In the genomic region with DNA sequence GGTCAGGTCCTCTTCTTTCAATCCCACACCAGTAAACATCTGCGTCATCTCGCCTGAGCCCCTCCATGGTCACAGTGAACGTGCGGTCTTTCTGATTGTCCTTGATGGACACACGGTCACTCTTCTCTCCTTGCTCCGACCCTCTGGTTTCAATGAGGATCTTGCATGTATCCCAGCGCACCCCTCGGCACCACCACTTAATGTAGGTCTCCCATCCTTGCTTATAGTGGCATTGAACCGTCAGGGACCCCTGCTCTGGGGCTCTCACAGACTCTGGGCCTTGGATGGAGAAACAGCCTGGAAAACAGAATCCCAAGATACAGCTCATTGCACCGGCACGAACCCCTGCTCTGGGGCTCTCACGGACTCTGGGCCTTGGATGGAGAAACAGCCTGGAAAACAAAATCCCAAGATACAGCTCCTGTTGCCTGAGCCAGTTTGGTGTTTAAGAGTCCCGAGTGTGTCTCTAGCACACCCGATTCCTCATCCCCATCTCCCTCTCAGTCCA, we compare ENCODE assay signal across 19 cellular contexts. TPM values are rescaled to one million over a fixed set of nuclear protein-coding genes. Genes with fewer than 3 reads are reported as not detected.
DNase-seq lines count a peak whose midpoint lies in the region; ATAC-seq and TF ChIP-seq lines count a peak whose summit lies in the region.
"Had no signal": no experiment of that assay in that cellular context is flagged by ENCODE, and none has a peak within 500 bp of the region (broad histone marks: within the 10 kb centered on the region; RNA-seq: fewer than 3 reads in every experiment).

No MANE protein-coding gene starts in this region.

- no TSS peak for BruUV-seq in MCF 10A (replicated peaks; lab: Mats Ljungman, UMichigan)
- no TSS peak for BruUV-seq in Calu3 (replicated peaks; lab: Mats Ljungman, UMichigan)

- intact Hi-C loops in breast epithelium (cut with DNase I; ENCODE audit: low total_unique reads) (no loop called here), MCF 10A (cut with micrococcal nuclease) (no loop called here), lower leg skin (cut with DNase I; ENCODE audit: low total_unique reads) (no loop called here), Calu3 (cut with micrococcal nuclease; ENCODE audit: unreplicated experiment) (no loop called here)

- POLR2A ChIA-PET in MCF 10A (lab: Yijun Ruan, JAX) (no interaction called here), HEK293T (lab: Yijun Ruan, JAX) (no interaction called here)

- H3K27me3 Mint-ChIP-seq in MCF 10A (ENCODE audit: insufficient read depth, unreplicated experiment) (peaks cover 74% of the 10 kb centered on the region), Calu3 (ENCODE audit: unreplicated experiment) (peaks cover 100% of the 10 kb centered on the region)
- H3K27me3 Mint-ChIP-seq in natural killer cell treated with Interleukin-12 subunit alpha and Interleukin-12 subunit beta and Interleukin-15 and Interleukin-18, amount 100 ng/mL, for 72 hours: no peaks in the 10 kb centered on the region

- H3K36me3 Mint-ChIP-seq in MCF 10A (ENCODE audit: insufficient read depth, unreplicated experiment) (no peaks in the 10 kb centered on the region), Calu3 (ENCODE audit: insufficient read depth, unreplicated experiment) (no peaks in the 10 kb centered on the region)
- H3K36me3 Mint-ChIP-seq in natural killer cell treated with Interleukin-12 subunit alpha and Interleukin-12 subunit beta and Interleukin-15 and Interleukin-18, amount 100 ng/mL, for 72 hours: no peaks in the 10 kb centered on the region
- H3K36me3 Mint-ChIP-seq: CD4-positive, CD25-positive, alpha-beta regulatory T cell had no signal

- no peaks in the 10 kb centered on the region for H3K4me1 ChIP-seq in breast epithelium
- H3K4me1 ChIP-seq in suprapubic skin: no peaks in the 10 kb centered on the region
- H3K4me1 ChIP-seq: Caco-2 had no signal

- no peak overlapping the region for H3K27ac Mint-ChIP-seq in MCF 10A (ENCODE audit: low read depth, unreplicated experiment)
- no peak overlapping the region for H3K27ac Mint-ChIP-seq in Calu3 (ENCODE audit: unreplicated experiment)
- H3K27ac Mint-ChIP-seq in natural killer cell treated with Interleukin-12 subunit alpha and Interleukin-12 subunit beta and Interleukin-15 and Interleukin-18, amount 100 ng/mL, for 72 hours: no peak overlapping the region

- no peak for ATAC-seq in natural killer cell treated with Interleukin-12 subunit alpha and Interleukin-12 subunit beta and Interleukin-15 and Interleukin-18, amount 100 ng/mL, for 72 hours
- ATAC-seq: HCT116, K562 had no signal

- 87 to 92% methylated on average over 14 of the region's 14 CpGs for WGBS in lower leg skin, 2 donors
- 91% methylated on average over 14 of the region's 14 CpGs for WGBS in suprapubic skin

- TF ChIP-seq POLR2A in breast epithelium (IDR thresholded peaks at IDR 0.05): no peak
- no peak for TF ChIP-seq POLR2A in lower leg skin (IDR thresholded peaks at IDR 0.05)
- no peak for TF ChIP-seq POLR2A in suprapubic skin (IDR thresholded peaks at IDR 0.05)

- CTCF ChIA-PET in MCF 10A (lab: Yijun Ruan, JAX) (interaction anchor here (0.7 kb wide), 2 partner anchors 26 to 224 kb away, joined by 3 to 4 read pairs; no protein-coding TSS in a partner anchor), HEK293T (lab: Yijun Ruan, JAX) (no interaction called here), Calu3 (lab: Charles Lee) (no interaction called here)

- H3K9me3 Mint-ChIP-seq in MCF 10A (ENCODE audit: unreplicated experiment) (no peaks in the 10 kb centered on the region), Calu3 (ENCODE audit: low read depth, unreplicated experiment) (no peaks in the 10 kb centered on the region)
- no peaks in the 10 kb centered on the region for H3K9me3 Mint-ChIP-seq in natural killer cell treated with Interleukin-12 subunit alpha and Interleukin-12 subunit beta and Interleukin-15 and Interleukin-18, amount 100 ng/mL, for 72 hours

- no peak for TF ChIP-seq EP300 in suprapubic skin (IDR thresholded peaks at IDR 0.05)

- no peak for TF ChIP-seq CTCF in breast epithelium (IDR thresholded peaks at IDR 0.05)
- no peak for TF ChIP-seq CTCF in MCF 10A (IDR thresholded peaks at IDR 0.05; ENCODE audit: unreplicated experiment)
- no peak for TF ChIP-seq CTCF in lower leg skin (IDR thresholded peaks at IDR 0.05)
- TF ChIP-seq CTCF in suprapubic skin (IDR thresholded peaks at IDR 0.05): no peak
- no peak for TF ChIP-seq CTCF in Calu3 (IDR thresholded peaks at IDR 0.05; ENCODE audit: unreplicated experiment)

- no peaks in the 10 kb centered on the region for H3K36me3 ChIP-seq in breast epithelium
- H3K36me3 ChIP-seq in suprapubic skin: no peaks in the 10 kb centered on the region

- DNase-seq in breast epithelium (ENCODE audit: low spot score in 2 of 2) (peak; percentile 10 to 14), MCF 10A (ENCODE audit: unreplicated experiment) (no peak), HEK293T (ENCODE audit: extremely low spot score) (peak; percentile 5), lower leg skin (ENCODE audit: low spot score in 2 of 2) (peak; percentile 9 to 50), suprapubic skin (ENCODE audit: low spot score in 2 of 2) (peak; percentile 24 to 45), KG1 (lab: John Stamatoyannopoulos, UW) (no peak), Calu3 (no peak)
- no peak for DNase-seq in natural killer cell treated with Interleukin-12 subunit alpha and Interleukin-12 subunit beta and Interleukin-15 and Interleukin-18, amount 100 ng/mL, for 72 hours (ENCODE audit: low spot score)
- DNase-seq: Caco-2; CD4-positive, CD25-positive, alpha-beta regulatory T cell; NCI-H1417 treated with DMSO at 0.1 percent for 48 hours; NCI-H1930; NCI-H526 treated with DMSO at 0.1 percent for 48 hours; SIG-M5 had no signal

- H3K27ac ChIP-seq in breast epithelium: no peak overlapping the region
- H3K27ac ChIP-seq in suprapubic skin: no peak overlapping the region

- H3K9me3 ChIP-seq in breast epithelium (peaks cover 9 to 11% of the 10 kb centered on the region in 2 donors), suprapubic skin (no peaks in the 10 kb centered on the region)
- H3K9me3 ChIP-seq: Caco-2 had no signal

- H3K4me3 Mint-ChIP-seq in MCF 10A (ENCODE audit: unreplicated experiment) (no peak overlapping the region), Calu3 (ENCODE audit: low read depth, unreplicated experiment) (no peak overlapping the region)
- no peak overlapping the region for H3K4me3 Mint-ChIP-seq in natural killer cell treated with Interleukin-12 subunit alpha and Interleukin-12 subunit beta and Interleukin-15 and Interleukin-18, amount 100 ng/mL, for 72 hours
- H3K4me3 Mint-ChIP-seq: CD4-positive, CD25-positive, alpha-beta regulatory T cell had no signal

- H3K4me1 Mint-ChIP-seq in MCF 10A (ENCODE audit: insufficient read depth, unreplicated experiment) (peaks cover 3% of the 10 kb centered on the region), Calu3 (ENCODE audit: low read depth, unreplicated experiment) (no peaks in the 10 kb centered on the region)
- H3K4me1 Mint-ChIP-seq in natural killer cell treated with Interleukin-12 subunit alpha and Interleukin-12 subunit beta and Interleukin-15 and Interleukin-18, amount 100 ng/mL, for 72 hours (ENCODE audit: low read depth in 2 of 2): peaks cover 10 to 49% of the 10 kb centered on the region in 2 donors
- H3K4me1 Mint-ChIP-seq: CD4-positive, CD25-positive, alpha-beta regulatory T cell had no signal

- H3K4me3 ChIP-seq in breast epithelium (no peak overlapping the region), lower leg skin (ENCODE audit: low read depth, poor library complexity, severe bottlenecking) (no peak overlapping the region), suprapubic skin (no peak overlapping the region)
- H3K4me3 ChIP-seq: K562 had no signal

- H3K27me3 ChIP-seq in breast epithelium (peaks cover 0 to 8% of the 10 kb centered on the region in 2 donors), suprapubic skin (peaks cover 2% of the 10 kb centered on the region)

TF ChIP-seq in HEK293T, 16 proteins besides CTCF, POLR2A, EP300 and RAD21 (continues in another document):
- TF ChIP-seq SP1 (IDR thresholded peaks at IDR 0.05): no peak
- TF ChIP-seq BHLHE40 (IDR thresholded peaks at IDR 0.05; ENCODE audit: borderline replicate concordance): no peak
- no peak for TF ChIP-seq NFRKB (IDR thresholded peaks at IDR 0.05)
- TF ChIP-seq ZNF384 (IDR thresholded peaks at IDR 0.05): no peak
- TF ChIP-seq L3MBTL2 (conservative IDR thresholded peaks at IDR 0.05): no peak
- TF ChIP-seq LEF1 (IDR thresholded peaks at IDR 0.05; ENCODE audit: borderline replicate concordance): no peak

RNA-seq across cellular contexts. Expression of a gene that starts 5.4 kb away (rescaled TPM):
- total RNA-seq in breast epithelium (under 1 TPM in 2 of 3 donors, not detected in 1; 0.32 to 0.88 TPM), MCF 10A (2022) (not detected in 2 replicates), lower leg skin (1 to 10 TPM in 1 of 4 donors, under 1 TPM in 2, not detected in 1; 0.12 to 1.3 (median 0.55) TPM), suprapubic skin (not detected), Calu3 (2022) (not detected in 2 replicates)
- under 1 TPM; 0.17 to 0.39 TPM for total RNA-seq in natural killer cell treated with Interleukin-12 subunit alpha and Interleukin-12 subunit beta and Interleukin-15 and Interleukin-18, amount 100 ng/mL, for 72 hours
- total RNA-seq: A673; Caco-2; CD4-positive, CD25-positive, alpha-beta regulatory T cell; K562; OCI-LY7; RPMI7951 had no signal

RNA-seq across cellular contexts. Expression of a gene that starts 20.1 kb away (rescaled TPM):
- total RNA-seq in breast epithelium (1 to 10 TPM in 1 of 3 donors, under 1 TPM in 2; 0.33 to 2.1 (median 0.59) TPM), MCF 10A (2022) (not detected in 2 replicates), lower leg skin (1 to 10 TPM in 2 of 4 donors, under 1 TPM in 2; 0.15 to 1.5 (median 0.75) TPM), suprapubic skin (under 1 TPM; 0.31 to 0.80 (median 0.53) TPM), Calu3 (2022) (not detected in 2 replicates)
- 1 to 10 TPM; 1.5 to 5.8 TPM for total RNA-seq in natural killer cell treated with Interleukin-12 subunit alpha and Interleukin-12 subunit beta and Interleukin-15 and Interleukin-18, amount 100 ng/mL, for 72 hours
- total RNA-seq: A673; Caco-2; CD4-positive, CD25-positive, alpha-beta regulatory T cell; K562; OCI-LY7; RPMI7951 had no signal

RNA-seq across cellular contexts. Expression of a gene that starts 41.5 kb away (rescaled TPM):
- 1 to 10 TPM in 1 of 3 donors, not detected in 2; 1.5 TPM for total RNA-seq in breast epithelium
- not detected in 2 replicates for total RNA-seq in MCF 10A (2022)
- not detected for total RNA-seq in lower leg skin
- not detected for total RNA-seq in suprapubic skin
- total RNA-seq in Calu3 (2022): not detected in 2 replicates
- total RNA-seq in natural killer cell treated with Interleukin-12 subunit alpha and Interleukin-12 subunit beta and Interleukin-15 and Interleukin-18, amount 100 ng/mL, for 72 hours: not detected
- total RNA-seq: A673; Caco-2; CD4-positive, CD25-positive, alpha-beta regulatory T cell; K562; OCI-LY7; RPMI7951 had no signal

RNA-seq across cellular contexts. Expression of a gene that starts 59.4 kb away (rescaled TPM):
- total RNA-seq in breast epithelium: 10 to 100 TPM in 2 of 3 donors, 1 to 10 TPM in 1; 6.2 to 15.7 (median 10.2) TPM
- total RNA-seq in MCF 10A (2022): not detected in 2 replicates
- 10 to 100 TPM in 2 of 4 donors, 1 to 10 TPM in 2; 5.5 to 13.0 (median 8.7) TPM for total RNA-seq in lower leg skin
- total RNA-seq in suprapubic skin: 1 to 10 TPM; 1.4 to 6.3 (median 2.9) TPM
- 0.45 TPM in 1 of 2 replicates, not detected in the other for total RNA-seq in Calu3 (2022)
- 10 to 100 TPM; 17.6 to 43.7 TPM for total RNA-seq in natural killer cell treated with Interleukin-12 subunit alpha and Interleukin-12 subunit beta and Interleukin-15 and Interleukin-18, amount 100 ng/mL, for 72 hours
- total RNA-seq: A673, Caco-2, RPMI7951 had no signal

Comparison
In these comparisons a context has a peak if more than half of its experiments do, and no peak if none do; other contexts are left out.
1. DNase-seq: peak in breast epithelium (2 of 2), HEK293T (single experiment), lower leg skin (2 of 2) and suprapubic skin (2 of 2); none in MCF 10A (single experiment), KG1 (single experiment), Calu3 (single experiment) and natural killer cell treated with Interleukin-12 subunit alpha and Interleukin-12 subunit beta and Interleukin-15 and Interleukin-18, amount 100 ng/mL, for 72 hours (single experiment).